Comparison of ENCODE assay signal across 8 cellular contexts in the genomic region with DNA sequence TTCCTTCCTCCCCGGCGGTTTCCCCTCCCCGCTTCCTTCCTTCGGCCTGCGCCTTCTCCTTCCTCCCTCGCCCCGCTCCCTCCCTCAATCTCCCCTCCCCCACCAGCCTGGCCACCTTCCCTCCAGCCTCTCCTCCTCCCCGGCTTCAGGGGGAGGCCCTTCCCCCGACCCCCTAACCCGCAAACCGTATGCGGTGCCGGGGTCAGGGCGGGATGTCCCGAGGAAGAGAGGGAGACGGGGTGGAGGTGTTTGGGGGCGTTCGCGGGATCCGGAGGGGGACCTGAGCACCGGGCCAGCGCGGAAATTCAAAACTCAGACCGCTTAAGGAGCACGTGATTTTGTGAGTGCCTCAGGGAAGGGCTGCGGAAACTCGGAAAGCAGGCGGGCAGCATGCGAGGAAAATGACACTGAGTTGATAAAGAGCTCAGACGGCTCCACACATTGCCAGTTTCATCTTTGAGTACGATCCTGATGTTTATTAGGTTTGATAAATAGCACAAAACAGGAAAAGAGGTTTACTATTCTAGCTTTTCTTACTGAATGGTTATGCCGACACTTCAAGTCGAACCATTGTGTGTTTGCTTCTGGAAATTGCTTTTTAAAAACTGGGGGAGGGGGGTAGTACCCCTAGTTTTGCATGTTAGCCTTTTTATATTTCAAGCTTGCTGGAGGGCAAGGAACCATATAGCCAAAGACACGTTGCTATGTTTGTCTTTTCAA. TPM values are rescaled to one million over a fixed set of nuclear protein-coding genes. Genes with fewer than 3 reads are reported as not detected.
DNase-seq lines count a peak whose midpoint lies in the region; ATAC-seq and TF ChIP-seq lines count a peak whose summit lies in the region.

No MANE protein-coding gene starts in this region.

- peak overlapping the region; percentile 20 to 61 for H3K9ac ChIP-seq in duodenal mucosa (ENCODE audit: low read depth in 1 of 2, low read length in 2 of 2)

- H3K27me3 Mint-ChIP-seq in activated B cell treated with CpG ODN at 0.5 μM for 24 hours: peaks cover 39% of the 10 kb centered on the region

- H3K4me3 Mint-ChIP-seq in activated B cell treated with CpG ODN at 0.5 μM for 24 hours: peak overlapping the region; percentile 84

- no peaks in the 10 kb centered on the region for H3K36me3 ChIP-seq in duodenal mucosa (ENCODE audit: control insufficient read depth in 1 of 2, insufficient read depth in 2 of 2, low read length in 2 of 2)
- no peaks in the 10 kb centered on the region for H3K36me3 ChIP-seq in mesodermal cell (ENCODE audit: control insufficient read depth, insufficient read depth, low read length)
- H3K36me3 ChIP-seq in testis (ENCODE audit: low read depth, missing control alignments): no peaks in the 10 kb centered on the region

- 0% methylated on average over 18 of the region's 34 CpGs for WGBS in mesodermal cell (ENCODE audit: insufficient coverage in 2 of 2), 2 experiments
- WGBS in testis, 2 donors: 1 to 2% methylated on average over 29 to 32 of the region's 34 CpGs

- H3K4me1 Mint-ChIP-seq in activated B cell treated with CpG ODN at 0.5 μM for 24 hours: peaks cover 46% of the 10 kb centered on the region

- ATAC-seq in activated B cell treated with CpG ODN at 0.5 μM for 24 hours (ENCODE audit: low read depth) (peak; percentile 6), HG03521 (IDR thresholded peaks at IDR 0.05; ENCODE audit: unreplicated experiment) (no peak)

- peak overlapping the region; percentile 76 to 94 for H3K4me3 ChIP-seq in duodenal mucosa (ENCODE audit: low read depth in 1 of 2, low read length in 2 of 2)
- peak overlapping the region; percentile 81 for H3K4me3 ChIP-seq in mesodermal cell (ENCODE audit: extremely low read depth, insufficient read depth, low read length, poor library complexity, severe bottlenecking)
- peak overlapping the region; percentile 87 to 94 for H3K4me3 ChIP-seq in testis

- H3K4me1 ChIP-seq in duodenal mucosa (ENCODE audit: control insufficient read depth in 1 of 2, insufficient read depth in 2 of 2, low read length in 2 of 2) (peaks cover 8 to 9% of the 10 kb centered on the region in 2 donors), mesodermal cell (ENCODE audit: control insufficient read depth, insufficient read depth, low read length, poor library complexity, severe bottlenecking) (peaks cover 18% of the 10 kb centered on the region), testis (peaks cover 5% of the 10 kb centered on the region)

- H3K27ac Mint-ChIP-seq in activated B cell treated with CpG ODN at 0.5 μM for 24 hours: peak overlapping the region; percentile 70

- peak; percentile 61 for DNase-seq in NOMO-1 treated with DMSO at 0.1 percent for 48 hours (lab: John Stamatoyannopoulos, UW; ENCODE audit: unreplicated experiment)
- no peak for DNase-seq in NOMO-1 treated with dmso at 0.1 percent for 144 hours (lab: John Stamatoyannopoulos, UW; ENCODE audit: unreplicated experiment)
- peak; percentile 11 for DNase-seq in NCI-H146 treated with DMSO at 0.1 percent for 48 hours (lab: John Stamatoyannopoulos, UW; ENCODE audit: unreplicated experiment)
- peak; percentile 28 for DNase-seq in activated B cell treated with CpG ODN at 0.5 μM for 24 hours
- peak; percentile 81 for DNase-seq in testis

- H3K27me3 ChIP-seq in duodenal mucosa (ENCODE audit: control insufficient read depth in 1 of 2, insufficient read depth in 2 of 2, low read length in 2 of 2) (peaks cover 0 to 17% of the 10 kb centered on the region in 2 donors), testis (no peaks in the 10 kb centered on the region)

- intact Hi-C loops in activated B cell treated with CpG ODN at 0.5 μM for 24 hours (cut with micrococcal nuclease) (loop anchor here (2.0 to 10.0 kb wide), 2 partner anchors 341 to 513 kb away; no protein-coding TSS in a partner anchor), testis (cut with DNase I; ENCODE audit: low total_unique reads) (loop anchor here (10.0 kb wide), 1 partner anchor 363 kb away; a partner anchor contains a TSS)

- TF ChIP-seq CTCF in activated B cell treated with CpG ODN at 0.5 μM for 24 hours (IDR thresholded peaks at IDR 0.05) (no peak), testis (IDR thresholded peaks at IDR 0.05) (no peak)

- POLR2A ChIA-PET in activated B cell treated with CpG ODN at 0.5 μM for 24 hours (lab: Charles Lee): interaction anchor here (0.8 to 1.1 kb wide), 4 partner anchors 12 to 364 kb away, joined by 3 to 8 read pairs (median 4); a partner anchor contains a TSS

- no peak for TF ChIP-seq POLR2A in testis (IDR thresholded peaks at IDR 0.05)

- peaks cover 4% of the 10 kb centered on the region for H3K36me3 Mint-ChIP-seq in activated B cell treated with CpG ODN at 0.5 μM for 24 hours (ENCODE audit: low read depth)

- H3K9me3 ChIP-seq in duodenal mucosa (ENCODE audit: control insufficient read depth in 1 of 2, low read length in 2 of 2): no peaks in the 10 kb centered on the region
- no peaks in the 10 kb centered on the region for H3K9me3 ChIP-seq in mesodermal cell (ENCODE audit: control insufficient read depth, low read length)
- no peaks in the 10 kb centered on the region for H3K9me3 ChIP-seq in testis

- peak overlapping the region; percentile 75 for H3K27ac ChIP-seq in duodenal mucosa (ENCODE audit: low read depth, low read length)
- peak overlapping the region; percentile 98 for H3K27ac ChIP-seq in mesodermal cell (ENCODE audit: low read depth, low read length, severe bottlenecking)
- H3K27ac ChIP-seq in testis: peak overlapping the region; percentile 89 to 95

- CTCF ChIA-PET in activated B cell treated with CpG ODN at 0.5 μM for 24 hours (lab: Charles Lee): interaction anchor here (1.0 kb wide), 1 partner anchor 49 kb away, joined by 3 read pairs; no protein-coding TSS in a partner anchor

- H3K9me3 Mint-ChIP-seq in activated B cell treated with CpG ODN at 0.5 μM for 24 hours: no peaks in the 10 kb centered on the region

RNA-seq across cellular contexts. Expression of a gene that starts 5.4 kb away (rescaled TPM):
- total RNA-seq in activated B cell treated with CpG ODN at 0.5 μM for 24 hours (5.9 and 8.6 TPM in 2 replicates), testis (100 to 1,000 TPM in 1 of 2 donors, 10 to 100 TPM in 1; 93.5 to 127 TPM)
- 18.2 TPM for polyA plus RNA-seq in mesodermal cell (2013, experiment 1 of 2)
- polyA plus RNA-seq in mesodermal cell (2013, experiment 2 of 2): 15.8 TPM
- 51.1 TPM for polyA plus RNA-seq in testis (ENCODE audit: insufficient read depth, low read depth, low replicate concordance)
